ENCODE assay signal across 8 cellular contexts in genomic region chr5:156824800-156825199, GRCh38. TPM values are rescaled to one million over a fixed set of nuclear protein-coding genes. Genes with fewer than 3 reads are reported as not detected.
A peak's percentile ranks its signal among the peaks of the same experiment; 100 is the strongest.
DNase-seq lines count a peak whose midpoint lies in the region; ATAC-seq and TF ChIP-seq lines count a peak whose summit lies in the region.

No MANE protein-coding gene starts in this region.

- H3K27me3 ChIP-seq in esophagus muscularis mucosa (no peaks in the 10 kb centered on the region), spleen (replicated peaks in 1 of 7) (no peaks in the 10 kb centered on the region)
- no peaks in the 10 kb centered on the region for H3K27me3 ChIP-seq in CD8-positive, alpha-beta memory T cell (ENCODE audit: insufficient read depth, low read length, poor library complexity, severe bottlenecking)

- H3K36me3 ChIP-seq in esophagus muscularis mucosa (no peaks in the 10 kb centered on the region), spleen (no peaks in the 10 kb centered on the region)
- H3K36me3 ChIP-seq in CD8-positive, alpha-beta memory T cell (ENCODE audit: insufficient read depth, low read length) = no peaks in the 10 kb centered on the region

- DNase-seq in ELF-1 (ENCODE audit: low read depth, low spot score) (peak; percentile 60), NCI-H2196 (lab: John Stamatoyannopoulos, UW; ENCODE audit: unreplicated experiment) (peak; percentile 69), esophagus muscularis mucosa (ENCODE audit: extremely low spot score) (no peak), progenitor cell of endocrine pancreas (ENCODE audit: low spot score, unreplicated experiment) (no peak), spleen (no peak)
- DNase-seq in stimulated activated CD4-positive, alpha-beta T cell treated with anti-CD3 and anti-CD28 coated beads, Interleukin-1b, Interleukin-23, amount 100 ng/mL, for 48 hours = no peak
- no peak for DNase-seq in CD8-positive, alpha-beta memory T cell

- H3K4me3 Mint-ChIP-seq in progenitor cell of endocrine pancreas (ENCODE audit: low read depth) = no peak overlapping the region
- no peak overlapping the region for H3K4me3 Mint-ChIP-seq in CD8-positive, alpha-beta memory T cell

- peaks cover 6% of the 10 kb centered on the region for H3K4me1 Mint-ChIP-seq in progenitor cell of endocrine pancreas (ENCODE audit: low read depth)
- no peaks in the 10 kb centered on the region for H3K4me1 Mint-ChIP-seq in CD8-positive, alpha-beta memory T cell

- H3K9me3 ChIP-seq in esophagus muscularis mucosa (no peaks in the 10 kb centered on the region), spleen (peaks cover 0 to 6% (median 0%) of the 10 kb centered on the region in 8 donors)
- H3K9me3 ChIP-seq in CD8-positive, alpha-beta memory T cell (ENCODE audit: low read length) = no peaks in the 10 kb centered on the region

- TF ChIP-seq CTCF in esophagus muscularis mucosa (IDR thresholded peaks at IDR 0.05) = peak; percentile 49 to 66 (median 52)
- TF ChIP-seq CTCF in progenitor cell of endocrine pancreas (IDR thresholded peaks at IDR 0.05; ENCODE audit: unreplicated experiment) = peak; percentile 67
- peak in 2 of 11 experiments; percentile 14 to 21 for TF ChIP-seq CTCF in spleen (IDR thresholded peaks at IDR 0.05 in 8 of 11, conservative IDR thresholded peaks at IDR 0.05 in 3 of 11)

- H3K36me3 Mint-ChIP-seq in progenitor cell of endocrine pancreas (ENCODE audit: insufficient read depth) = peaks cover 2% of the 10 kb centered on the region
- peaks cover 0 to 9% (median 0%) of the 10 kb centered on the region in 3 donors for H3K36me3 Mint-ChIP-seq in CD8-positive, alpha-beta memory T cell

- H3K4me1 ChIP-seq in esophagus muscularis mucosa (no peaks in the 10 kb centered on the region), spleen (no peaks in the 10 kb centered on the region)
- H3K4me1 ChIP-seq in CD8-positive, alpha-beta memory T cell (ENCODE audit: insufficient read depth, low read length) = no peaks in the 10 kb centered on the region

- CTCF ChIA-PET in CD8-positive, alpha-beta memory T cell (lab: Charles Lee) = interaction anchor here (0.6 kb wide), 1 partner anchor 1918 kb away, joined by 3 read pairs; no protein-coding TSS in a partner anchor

- no peak for TF ChIP-seq EP300 in esophagus muscularis mucosa (IDR thresholded peaks at IDR 0.05)

- TF ChIP-seq POLR2A in esophagus muscularis mucosa (IDR thresholded peaks at IDR 0.05; ENCODE audit: low read depth) = no peak
- no peak for TF ChIP-seq POLR2A in spleen (IDR thresholded peaks at IDR 0.05)

- POLR2A ChIA-PET in CD8-positive, alpha-beta memory T cell (lab: Charles Lee) = no interaction called here

- H3K27ac ChIP-seq in esophagus muscularis mucosa (replicated peaks in 1 of 4) (no peak overlapping the region), spleen (no peak overlapping the region)
- no peak overlapping the region for H3K27ac ChIP-seq in CD8-positive, alpha-beta memory T cell (ENCODE audit: low read depth, low read length)

- peaks cover 6% of the 10 kb centered on the region for H3K27me3 Mint-ChIP-seq in progenitor cell of endocrine pancreas
- peaks cover 10 to 15% of the 10 kb centered on the region in 2 donors for H3K27me3 Mint-ChIP-seq in CD8-positive, alpha-beta memory T cell

- no peak for ATAC-seq in GM18861 (IDR thresholded peaks at IDR 0.05; ENCODE audit: unreplicated experiment)

- no peak overlapping the region for H3K27ac Mint-ChIP-seq in progenitor cell of endocrine pancreas
- no peak overlapping the region for H3K27ac Mint-ChIP-seq in CD8-positive, alpha-beta memory T cell

- H3K9me3 Mint-ChIP-seq in progenitor cell of endocrine pancreas (ENCODE audit: low read depth) = peaks cover 8% of the 10 kb centered on the region
- H3K9me3 Mint-ChIP-seq in CD8-positive, alpha-beta memory T cell = peaks cover 5 to 6% (median 6%) of the 10 kb centered on the region in 5 donors

- H3K4me3 ChIP-seq in esophagus muscularis mucosa (no peak overlapping the region), spleen (no peak overlapping the region)
- no peak overlapping the region for H3K4me3 ChIP-seq in CD8-positive, alpha-beta memory T cell (ENCODE audit: low read length)

- intact Hi-C loops in esophagus muscularis mucosa (cut with DNase I) (loop anchor here (2.0 to 10.0 kb wide), 2 partner anchors 880 to 1680 kb away; no protein-coding TSS in a partner anchor), spleen (cut with DNase I; ENCODE audit: low total_unique reads) (no loop called here)

- 24% methylated on average over 2 of the region's 2 CpGs for WGBS in esophagus muscularis mucosa
- WGBS in spleen, 5 donors = 27 to 39% (median 36%) methylated on average over 2 of the region's 2 CpGs

RNA-seq across cellular contexts. Expression of gene PPP1R2B, which starts 25.3 kb away (rescaled TPM):
- total RNA-seq in esophagus muscularis mucosa (not detected), progenitor cell of endocrine pancreas (not detected in 2 replicates), spleen (not detected)
- under 1 TPM in 2 of 3 donors, not detected in 1; 0.03 to 0.04 TPM for polyA plus RNA-seq in spleen
- under 1 TPM in 1 of 2 experiments, not detected in 1; 0.18 TPM for total RNA-seq in CD8-positive, alpha-beta memory T cell
- polyA plus RNA-seq in CD8-positive, alpha-beta memory T cell = 0.10 TPM

Comparison
In these comparisons a context has a peak if more than half of its experiments do, and no peak if none do; other contexts are left out.
1. DNase-seq: peak in ELF-1 (single experiment) and NCI-H2196 (single experiment); none in esophagus muscularis mucosa (single experiment), progenitor cell of endocrine pancreas (single experiment), stimulated activated CD4-positive, alpha-beta T cell treated with anti-CD3 and anti-CD28 coated beads, Interleukin-1b, Interleukin-23, amount 100 ng/mL, for 48 hours (single experiment), spleen (single experiment) and CD8-positive, alpha-beta memory T cell (0 of 5).